17 cellular contexts compared by ENCODE assay signal in genomic region chr13:95452376-95452775, GRCh38.
"Had no signal": no experiment of that assay in that cellular context is flagged by ENCODE, and none has a peak within 500 bp of the region (broad histone marks: within the 10 kb centered on the region; RNA-seq: fewer than 3 reads in every experiment).

No MANE protein-coding gene starts in this region.

- H3K4me3 ChIP-seq: body of pancreas, skin epidermis, suprapubic skin, transverse colon, uterus had no signal

- H3K9me3 Mint-ChIP-seq: activated CD4-positive, alpha-beta T cell treated with anti-CD3 and anti-CD28 coated beads, Interleukin-2, amount 10 ng/mL, durations not matched to agents 7 days and 5 days; activated naive CD4-positive, alpha-beta T cell treated with anti-CD3 and anti-CD28 coated beads, Interleukin-2, amount 10 ng/mL, durations not matched to agents 7 days and 5 days; activated T-cell treated with anti-CD3 and anti-CD28 coated beads, Interleukin-2, amount 50 U/mL, for 4 hours; effector memory CD8-positive, alpha-beta T cell; memory B cell; stimulated activated naive CD8-positive, alpha-beta T cell treated with anti-CD3 and anti-CD28 coated beads, Interleukin-15, amount 100 ng/mL, for 72 hours had no signal

- DNase-seq: activated CD4-positive, alpha-beta T cell treated with anti-CD3 and anti-CD28 coated beads, Interleukin-2, amount 10 ng/mL, durations not matched to agents 7 days and 5 days; activated CD8-positive, alpha-beta T cell treated with anti-CD3 and anti-CD28 coated beads, Interleukin-2, amount 10 ng/mL, durations not matched to agents 7 days and 5 days; activated naive CD4-positive, alpha-beta T cell treated with anti-CD3 and anti-CD28 coated beads, Interleukin-2, amount 10 ng/mL, durations not matched to agents 7 days and 5 days; activated T-cell treated with anti-CD3 and anti-CD28 coated beads, Interleukin-2, amount 50 U/mL, for 4 hours; body of pancreas; effector memory CD8-positive, alpha-beta T cell; kidney; occipital lobe; retina; stimulated activated naive CD8-positive, alpha-beta T cell treated with anti-CD3 and anti-CD28 coated beads, Interleukin-15, amount 100 ng/mL, for 72 hours; T1000; transverse colon; uterus had no signal

- ATAC-seq: activated CD4-positive, CD25-positive, alpha-beta regulatory T cell treated with anti-CD3 and anti-CD28 coated beads, Interleukin-2, amount 50 U/mL, for 24 hours; activated CD8-positive, alpha-beta T cell treated with anti-CD3 and anti-CD28 coated beads, Interleukin-2, amount 10 ng/mL, durations not matched to agents 7 days and 5 days; activated T-cell treated with anti-CD3 and anti-CD28 coated beads, Interleukin-2, amount 50 U/mL, for 4 hours; body of pancreas; effector memory CD8-positive, alpha-beta T cell; stimulated activated naive CD8-positive, alpha-beta T cell treated with anti-CD3 and anti-CD28 coated beads, Interleukin-15, amount 100 ng/mL, for 72 hours had no signal

- H3K36me3 Mint-ChIP-seq: activated naive CD4-positive, alpha-beta T cell treated with anti-CD3 and anti-CD28 coated beads, Interleukin-2, amount 10 ng/mL, durations not matched to agents 7 days and 5 days had no signal

- H3K27ac Mint-ChIP-seq: activated CD4-positive, alpha-beta T cell treated with anti-CD3 and anti-CD28 coated beads, Interleukin-2, amount 10 ng/mL, durations not matched to agents 7 days and 5 days; activated CD8-positive, alpha-beta T cell treated with anti-CD3 and anti-CD28 coated beads, Interleukin-2, amount 10 ng/mL, durations not matched to agents 7 days and 5 days; activated naive CD4-positive, alpha-beta T cell treated with anti-CD3 and anti-CD28 coated beads, Interleukin-2, amount 10 ng/mL, durations not matched to agents 7 days and 5 days; effector memory CD8-positive, alpha-beta T cell; memory B cell; stimulated activated naive CD8-positive, alpha-beta T cell treated with anti-CD3 and anti-CD28 coated beads, Interleukin-15, amount 100 ng/mL, for 72 hours had no signal
